Comparison of ENCODE assay signal across 8 cellular contexts in the genomic region with DNA sequence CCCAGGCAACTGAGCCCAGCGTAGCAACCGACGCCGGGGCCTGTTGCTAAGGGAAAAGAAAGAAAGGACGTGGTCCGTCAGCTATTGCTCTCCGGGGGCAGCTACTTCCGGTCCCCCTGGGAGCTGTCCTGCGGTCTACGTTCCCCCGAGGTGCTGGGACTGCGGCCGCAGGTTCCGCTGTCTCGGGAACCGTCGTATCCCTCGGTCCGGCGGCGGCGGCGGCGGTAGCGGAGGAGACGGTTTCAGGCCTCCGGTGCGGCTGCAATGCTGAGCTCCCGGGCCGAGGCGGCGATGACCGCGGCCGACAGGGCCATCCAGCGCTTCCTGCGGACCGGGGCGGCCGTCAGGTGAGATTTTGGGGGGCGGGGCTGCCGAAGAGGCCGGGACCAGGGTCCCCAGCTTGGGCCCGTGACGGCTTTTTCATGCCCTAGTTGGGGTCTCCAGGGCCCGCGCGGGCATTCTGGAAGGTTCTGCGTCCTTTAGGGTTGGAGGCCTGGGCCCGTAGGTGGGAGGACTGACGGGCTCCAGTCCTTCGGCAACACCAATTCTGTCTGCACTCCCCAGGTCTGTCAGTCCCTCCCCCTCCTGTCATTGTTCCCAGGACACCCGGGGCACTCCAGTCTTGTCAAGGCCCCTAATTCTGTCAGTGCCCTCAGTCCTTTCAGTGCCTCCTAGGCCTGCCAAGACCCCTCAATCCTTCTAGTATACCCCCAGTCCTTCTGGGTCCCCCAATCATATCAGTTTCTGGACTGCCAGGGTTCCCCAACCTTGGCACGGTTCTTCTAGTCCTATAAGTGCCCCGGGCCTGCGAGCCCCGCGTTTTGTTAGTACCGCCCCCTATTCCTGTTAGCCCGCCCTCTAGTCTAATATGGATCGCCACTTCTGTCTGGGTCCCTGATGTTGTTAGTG. TPM values are rescaled to one million over a fixed set of nuclear protein-coding genes. Genes with fewer than 3 reads are reported as not detected.
DNase-seq lines count a peak whose midpoint lies in the region; ATAC-seq, FAIRE-seq and TF ChIP-seq lines count a peak whose summit lies in the region.

A gene with protein sequence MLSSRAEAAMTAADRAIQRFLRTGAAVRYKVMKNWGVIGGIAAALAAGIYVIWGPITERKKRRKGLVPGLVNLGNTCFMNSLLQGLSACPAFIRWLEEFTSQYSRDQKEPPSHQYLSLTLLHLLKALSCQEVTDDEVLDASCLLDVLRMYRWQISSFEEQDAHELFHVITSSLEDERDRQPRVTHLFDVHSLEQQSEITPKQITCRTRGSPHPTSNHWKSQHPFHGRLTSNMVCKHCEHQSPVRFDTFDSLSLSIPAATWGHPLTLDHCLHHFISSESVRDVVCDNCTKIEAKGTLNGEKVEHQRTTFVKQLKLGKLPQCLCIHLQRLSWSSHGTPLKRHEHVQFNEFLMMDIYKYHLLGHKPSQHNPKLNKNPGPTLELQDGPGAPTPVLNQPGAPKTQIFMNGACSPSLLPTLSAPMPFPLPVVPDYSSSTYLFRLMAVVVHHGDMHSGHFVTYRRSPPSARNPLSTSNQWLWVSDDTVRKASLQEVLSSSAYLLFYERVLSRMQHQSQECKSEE (plus strand): TSS at position 162 of the 909 bp plus-strand sequence. CDS start 103 bp downstream, at position 265.

- H3F3A ChIP-seq in OCI-LY1 (ENCODE audit: insufficient read depth, low read length) = no peaks in the 10 kb centered on the region

- H3K27ac ChIP-seq in HUES48 (ENCODE audit: low read depth, low read length) (peak within 1 kb of the TSS; percentile 50), OCI-LY1 (ENCODE audit: low read depth, low read length, poor library complexity, severe bottlenecking) (peak within 1 kb of the TSS; percentile 52)

- H3K4me1 ChIP-seq in HUES48 (ENCODE audit: control insufficient read depth, insufficient read depth, low read length) = peaks cover 6% of the 10 kb centered on the region
- H3K4me1 ChIP-seq in OCI-LY1 (ENCODE audit: insufficient read depth, low read length, severe bottlenecking) = peaks cover 16% of the 10 kb centered on the region

- H3K4me3 ChIP-seq in HUES48 (ENCODE audit: low read depth, low read length) (peak within 1 kb of the TSS; percentile 92), OCI-LY1 (ENCODE audit: low read depth, low read length, poor library complexity, severe bottlenecking) (peak within 1 kb of the TSS; percentile 95), epithelial cell of proximal tubule (ENCODE audit: low read depth, low read length) (peak within 1 kb of the TSS; percentile 94)

- no peak within 1 kb of the TSS for H2AFZ ChIP-seq in OCI-LY1 (ENCODE audit: low read length)

- H3K27me3 ChIP-seq in HUES48 (ENCODE audit: control insufficient read depth, insufficient read depth, low read length) (no peaks in the 10 kb centered on the region), OCI-LY1 (ENCODE audit: insufficient read depth, low read length) (no peaks in the 10 kb centered on the region)

- no peaks in the 10 kb centered on the region for H4K20me1 ChIP-seq in OCI-LY1 (ENCODE audit: insufficient read depth, low read length)

- peak within 1 kb of the TSS; percentile 81 for H3K4me2 ChIP-seq in OCI-LY1 (ENCODE audit: low read length)

- TF ChIP-seq CTCF in D721Med (IDR thresholded peaks at IDR 0.05; ENCODE audit: insufficient read depth, missing control alignments) (no peak), OCI-LY1 (IDR thresholded peaks at IDR 0.05; ENCODE audit: low read length) (no peak), epithelial cell of proximal tubule (conservative IDR thresholded peaks at IDR 0.05; ENCODE audit: low read depth, low read length) (no peak)

- FAIRE-seq in D721Med (lab: Jason Lieb, UNC) = no peak

- H3K9me3 ChIP-seq in HUES48 (ENCODE audit: control insufficient read depth, insufficient read depth, low read length) = no peaks in the 10 kb centered on the region
- no peaks in the 10 kb centered on the region for H3K9me3 ChIP-seq in OCI-LY1 (ENCODE audit: low read length)

- no peaks in the 10 kb centered on the region for H3K36me3 ChIP-seq in HUES48 (ENCODE audit: control insufficient read depth, insufficient read depth, low read length)
- no peaks in the 10 kb centered on the region for H3K36me3 ChIP-seq in OCI-LY1 (ENCODE audit: insufficient read depth, low read length)

- no peaks in the 10 kb centered on the region for H3K79me2 ChIP-seq in OCI-LY1 (ENCODE audit: insufficient read depth, low read length)

- DNase-seq in D721Med (ENCODE audit: insufficient read length, low spot score) (peak; percentile 81), activated T-cell treated with anti-CD3 and anti-CD28 coated beads for 4 hours (peak; percentile 79), epithelial cell of proximal tubule (ENCODE audit: low read depth) (no peak), mucosa of gallbladder (ENCODE audit: low spot score) (peak; percentile 82)
- DNase-seq in stimulated activated CD8-positive, alpha-beta memory T cell treated with anti-CD3 and anti-CD28 coated beads, Interleukin-4, amount 100 ng/mL, for 1 hour (ENCODE audit: low read depth in 2 of 2, low spot score in 1 of 2) = peak; percentile 69 to 72

- H3K9ac ChIP-seq in HUES48 (ENCODE audit: low read depth, low read length) = peak within 1 kb of the TSS; percentile 20; the same call in 1 of the 2 replicates
- peak within 1 kb of the TSS; percentile 86 for H3K9ac ChIP-seq in OCI-LY1 (ENCODE audit: low read length)

- H3K9me2 ChIP-seq in OCI-LY1 (ENCODE audit: low read depth, low read length) = no peaks in the 10 kb centered on the region

- ATAC-seq in GM21423 (IDR thresholded peaks at IDR 0.05; ENCODE audit: unreplicated experiment) = peak; percentile 67

RNA-seq across cellular contexts. Expression of the gene that starts here (rescaled TPM):
- 6.1 and 13.0 TPM in 2 replicates for total RNA-seq in epithelial cell of proximal tubule
- 20.4 TPM for total RNA-seq in mucosa of gallbladder
